In the genomic region with DNA sequence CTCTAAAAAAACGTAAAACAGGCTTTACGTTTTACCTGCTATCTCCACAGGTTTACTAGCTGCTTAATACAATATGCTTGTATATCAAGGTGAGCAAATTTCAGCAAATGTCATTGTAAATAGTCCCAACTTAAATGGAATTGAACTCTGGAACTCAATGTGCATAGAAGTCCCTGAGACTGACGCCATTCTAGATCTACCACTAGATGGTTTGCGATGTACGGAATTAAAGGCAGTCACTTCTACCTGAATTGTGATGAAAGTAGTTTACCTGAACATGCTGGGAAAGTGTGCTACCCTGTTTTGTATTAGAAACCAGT, we compare ENCODE assay signal across 8 cellular contexts. TPM values are rescaled to one million over a fixed set of nuclear protein-coding genes. Genes with fewer than 3 reads are reported as not detected.
A peak's percentile ranks its signal among the peaks of the same experiment; 100 is the strongest.
DNase-seq lines count a peak whose midpoint lies in the region; ATAC-seq and TF ChIP-seq lines count a peak whose summit lies in the region.

No MANE protein-coding gene starts in this region.

- intact Hi-C loops in left ventricle myocardium superior (cut with micrococcal nuclease): no loop called here
- intact Hi-C loops in prostate gland (cut with DNase I): loop anchor here (10.0 kb wide), 1 partner anchor 404 kb away; no protein-coding TSS in a partner anchor

- TF ChIP-seq CTCF in cardiac muscle cell (IDR thresholded peaks at IDR 0.05; ENCODE audit: low read depth, low read length) (no peak), fibroblast of the aortic adventitia (IDR thresholded peaks at IDR 0.05; ENCODE audit: insufficient read depth, low read length) (peak; percentile 25), prostate gland (IDR thresholded peaks at IDR 0.05) (peak in 2 of 4 experiments; percentile 7 to 10)

- DNase-seq in cardiac muscle cell (ENCODE audit: low read depth in 1 of 2, low spot score in 1 of 2): no peak
- no peak for DNase-seq in left ventricle myocardium superior
- DNase-seq in T-helper 2 cell treated with Interferon-gamma antibody and Interleukin-4, amounts not matched to agents 5 μg/mL and 100 μg/mL, for 36 hours (ENCODE audit: low spot score): no peak
- DNase-seq in fibroblast of the aortic adventitia (ENCODE audit: low read depth): peak; percentile 15
- no peak for DNase-seq in prostate gland (ENCODE audit: low spot score)
- DNase-seq in KBM-7: no peak
- no peak for DNase-seq in amniotic stem cell (lab: John Stamatoyannopoulos, UW)

- peaks cover 25% of the 10 kb centered on the region for H3K27me3 Mint-ChIP-seq in T-helper 2 cell treated with Interferon-gamma antibody and Interleukin-4, amounts not matched to agents 5 μg/mL and 100 μg/mL, for 36 hours (ENCODE audit: low read depth)

- no peaks in the 10 kb centered on the region for H3K9me3 ChIP-seq in cardiac muscle cell (ENCODE audit: low read depth)
- no peaks in the 10 kb centered on the region for H3K9me3 ChIP-seq in prostate gland

- H3K27ac ChIP-seq in cardiac muscle cell (peak overlapping the region; percentile 97), prostate gland (peak overlapping the region; percentile 97 to 99)

- in situ Hi-C loops in KBM-7 (cut with MboI; ENCODE audit: low pct_unique_long_range_greater_than_20kb, low sequenced_read_pairs): no loop called here

- 14% methylated on average over 5 of the region's 5 CpGs for WGBS in prostate gland

- no peaks in the 10 kb centered on the region for H3K9me3 Mint-ChIP-seq in T-helper 2 cell treated with Interferon-gamma antibody and Interleukin-4, amounts not matched to agents 5 μg/mL and 100 μg/mL, for 36 hours

- no peak overlapping the region for H3K27ac Mint-ChIP-seq in T-helper 2 cell treated with Interferon-gamma antibody and Interleukin-4, amounts not matched to agents 5 μg/mL and 100 μg/mL, for 36 hours

- ATAC-seq in left ventricle myocardium superior (no peak), GM19467 (IDR thresholded peaks at IDR 0.05; ENCODE audit: unreplicated experiment) (no peak)

- no peaks in the 10 kb centered on the region for H3K27me3 ChIP-seq in cardiac muscle cell
- no peaks in the 10 kb centered on the region for H3K27me3 ChIP-seq in prostate gland (replicated peaks; ENCODE audit: insufficient read depth)

- H3K4me3 ChIP-seq in cardiac muscle cell: peak overlapping the region; percentile 54
- peak overlapping the region; percentile 98 for H3K4me3 ChIP-seq in fibroblast of the aortic adventitia (ENCODE audit: low read depth, low read length)
- peak overlapping the region; percentile 80 to 90 for H3K4me3 ChIP-seq in prostate gland

- H3K4me1 ChIP-seq in cardiac muscle cell (ENCODE audit: low read depth) (peaks cover 14% of the 10 kb centered on the region), prostate gland (replicated peaks) (peaks cover 3% of the 10 kb centered on the region)

- peaks cover 3% of the 10 kb centered on the region for H3K36me3 Mint-ChIP-seq in T-helper 2 cell treated with Interferon-gamma antibody and Interleukin-4, amounts not matched to agents 5 μg/mL and 100 μg/mL, for 36 hours (ENCODE audit: low read depth)

- H3K36me3 ChIP-seq in cardiac muscle cell (no peaks in the 10 kb centered on the region), prostate gland (no peaks in the 10 kb centered on the region)

- peak overlapping the region; percentile 93 for H3K4me3 Mint-ChIP-seq in T-helper 2 cell treated with Interferon-gamma antibody and Interleukin-4, amounts not matched to agents 5 μg/mL and 100 μg/mL, for 36 hours

- no peak for TF ChIP-seq POLR2A in prostate gland (IDR thresholded peaks at IDR 0.05)

- peaks cover 31% of the 10 kb centered on the region for H3K4me1 Mint-ChIP-seq in T-helper 2 cell treated with Interferon-gamma antibody and Interleukin-4, amounts not matched to agents 5 μg/mL and 100 μg/mL, for 36 hours (ENCODE audit: low read depth)

RNA-seq across cellular contexts. Expression of a gene that starts 0.8 kb away (rescaled TPM):
- 41.3 and 86.8 TPM in 2 replicates for total RNA-seq in cardiac muscle cell
- 11.0 and 18.2 TPM in 2 replicates for polyA plus RNA-seq in cardiac muscle cell
- 62.6 TPM for total RNA-seq in left ventricle myocardium superior
- 52.2 and 63.7 TPM in 2 replicates for total RNA-seq in fibroblast of the aortic adventitia (ENCODE audit: low replicate concordance)
- total RNA-seq in prostate gland: 10 to 100 TPM; 46.9 to 63.5 TPM
